In the genomic region with DNA sequence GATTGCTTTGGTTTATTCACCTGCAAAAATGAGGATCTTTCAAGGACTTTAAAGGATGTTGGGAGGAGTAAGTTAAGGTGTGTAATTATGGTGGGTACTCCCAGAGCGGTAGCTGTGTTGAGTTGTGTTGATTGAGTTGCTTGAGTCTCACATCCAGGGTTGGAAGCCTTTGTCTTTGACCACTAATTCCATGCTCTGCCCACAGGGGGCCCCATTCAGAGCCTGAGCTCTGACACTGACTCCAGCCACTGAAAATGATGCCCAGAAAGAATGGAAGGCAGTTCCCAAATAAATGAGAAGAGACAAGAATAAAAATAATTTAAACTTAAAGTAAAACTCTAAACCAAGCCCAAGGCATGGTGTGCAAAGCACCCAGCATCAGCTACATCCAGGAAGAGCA, we compare ENCODE assay signal across 9 cellular contexts.
DNase-seq lines count a peak whose midpoint lies in the region; TF ChIP-seq lines count a peak whose summit lies in the region.
"Had no signal": no experiment of that assay in that cellular context is flagged by ENCODE, and none has a peak within 500 bp of the region (broad histone marks: within the 10 kb centered on the region; RNA-seq: fewer than 3 reads in every experiment).

No MANE protein-coding gene starts in this region.

- DNase-seq in AG04450 (ENCODE audit: low read depth, low spot score) = no peak
- DNase-seq in GM12865 (ENCODE audit: low read depth) = peak; percentile 18
- DNase-seq in RPMI8226 = peak; percentile 23
- DNase-seq in iPS-NIHi11 (ENCODE audit: low spot score) = peak; percentile 58
- DNase-seq in AG08395 (ENCODE audit: low spot score) = no peak
- DNase-seq in CD4-positive, alpha-beta memory T cell = no peak
- no peak for DNase-seq in NCI-H345 (lab: John Stamatoyannopoulos, UW)
- DNase-seq in NCI-H2196 treated with DMSO at 0.1 percent for 48 hours (lab: John Stamatoyannopoulos, UW; ENCODE audit: unreplicated experiment) = no peak
- DNase-seq: KG1 had no signal

- TF ChIP-seq CTCF in AG04450 (IDR thresholded peaks at IDR 0.05; ENCODE audit: low read depth, low read length) = peak; percentile 58
- peak; percentile 45 for TF ChIP-seq CTCF in GM12865 (IDR thresholded peaks at IDR 0.05; ENCODE audit: insufficient read depth, low read depth, low read length, missing control alignments)

- H3K4me3 ChIP-seq in AG04450 (ENCODE audit: low read depth, low read length) (no peak overlapping the region), GM12865 (ENCODE audit: low read depth, low read length) (no peak overlapping the region)
- H3K4me3 ChIP-seq in CD4-positive, alpha-beta memory T cell (ENCODE audit: low read length in 2 of 2) = no peak overlapping the region

- H3K4me1 Mint-ChIP-seq in CD4-positive, alpha-beta memory T cell = peaks cover 7 to 24% (median 9%) of the 10 kb centered on the region in 4 donors

- no peaks in the 10 kb centered on the region for H3K4me1 ChIP-seq in CD4-positive, alpha-beta memory T cell (ENCODE audit: insufficient read depth, low read length)

- no peak overlapping the region for H3K4me3 Mint-ChIP-seq in CD4-positive, alpha-beta memory T cell

- POLR2A ChIA-PET in AG04450 (lab: Yijun Ruan, JAX) = no interaction called here
- POLR2A ChIA-PET in CD4-positive, alpha-beta memory T cell (lab: Charles Lee; ENCODE audit: partially characterized antibody) = no interaction called here

- no peaks in the 10 kb centered on the region; the same call in 1 of the 2 replicates for H3K9me3 ChIP-seq in AG04450 (ENCODE audit: control insufficient read depth, insufficient read depth, low read length)
- H3K9me3 ChIP-seq in CD4-positive, alpha-beta memory T cell (ENCODE audit: control insufficient read depth in 1 of 2, low read length in 2 of 2) = no peaks in the 10 kb centered on the region

- intact Hi-C loops in CD4-positive, alpha-beta memory T cell (cut with micrococcal nuclease) = no loop called here

- no peaks in the 10 kb centered on the region for H3K27me3 ChIP-seq in AG04450 (ENCODE audit: control insufficient read depth, insufficient read depth, low read length)
- no peaks in the 10 kb centered on the region for H3K27me3 ChIP-seq in CD4-positive, alpha-beta memory T cell (ENCODE audit: insufficient read depth, low read length)

- no peaks in the 10 kb centered on the region for H3K36me3 ChIP-seq in CD4-positive, alpha-beta memory T cell (ENCODE audit: insufficient read depth, low read length)

- H3K27ac Mint-ChIP-seq in CD4-positive, alpha-beta memory T cell = no peak overlapping the region

- no peak overlapping the region for H3K27ac ChIP-seq in AG04450 (ENCODE audit: low read depth, low read length)
- no peak overlapping the region for H3K27ac ChIP-seq in CD4-positive, alpha-beta memory T cell (ENCODE audit: low read depth, low read length)

- peaks cover 0 to 10% (median 8%) of the 10 kb centered on the region in 8 donors for H3K9me3 Mint-ChIP-seq in CD4-positive, alpha-beta memory T cell

- H3K27me3 Mint-ChIP-seq in CD4-positive, alpha-beta memory T cell = no peaks in the 10 kb centered on the region

- CTCF ChIA-PET in AG04450 (lab: Charles Lee) = interaction anchor here (0.7 to 2.1 kb wide), 7 partner anchors 9 to 159 kb away, joined by 3 to 10 read pairs (median 3); no protein-coding TSS in a partner anchor
- CTCF ChIA-PET in CD4-positive, alpha-beta memory T cell (lab: Charles Lee; ENCODE audit: partially characterized antibody) = no interaction called here

- peaks cover 5 to 19% of the 10 kb centered on the region in 2 donors for H3K36me3 Mint-ChIP-seq in CD4-positive, alpha-beta memory T cell

Comparison
In these comparisons a context has a peak if more than half of its experiments do, and no peak if none do; other contexts are left out.
1. DNase-seq: peak in GM12865 (single experiment), RPMI8226 (single experiment) and iPS-NIHi11 (single experiment); none in AG04450 (single experiment), AG08395 (single experiment), CD4-positive, alpha-beta memory T cell (0 of 5), NCI-H345 (single experiment) and NCI-H2196 treated with DMSO at 0.1 percent for 48 hours (single experiment).